ENCODE assay signal across 15 cellular contexts in genomic region chr7:157004839-157005455, GRCh38. TPM values are rescaled to one million over a fixed set of nuclear protein-coding genes. Genes with fewer than 3 reads are reported as not detected.
DNase-seq lines count a peak whose midpoint lies in the region; ATAC-seq lines count a peak whose summit lies in the region.
"Had no signal": no experiment of that assay in that cellular context is flagged by ENCODE, and none has a peak within 500 bp of the region (broad histone marks: within the 10 kb centered on the region; RNA-seq: fewer than 3 reads in every experiment).

No MANE protein-coding gene starts in this region.

- peaks cover 21% of the 10 kb centered on the region for H3K4me1 Mint-ChIP-seq in central memory CD8-positive, alpha-beta T cell
- H3K4me1 Mint-ChIP-seq in naive thymus-derived CD8-positive, alpha-beta T cell: peaks cover 14 to 54% (median 34%) of the 10 kb centered on the region in 4 donors

- whole genome bisulfite sequencing in right cardiac atrium: 2% methylated on average over 40 of the region's 40 CpGs

- ATAC-seq in right cardiac atrium: no peak
- no peak for ATAC-seq in central memory CD8-positive, alpha-beta T cell (replicated peaks; ENCODE audit: extremely low read depth, poor library complexity, severe bottlenecking)
- no peak for ATAC-seq in naive thymus-derived CD8-positive, alpha-beta T cell

- peaks cover 87% of the 10 kb centered on the region for H3K27me3 Mint-ChIP-seq in central memory CD8-positive, alpha-beta T cell
- peaks cover 24 to 84% (median 52%) of the 10 kb centered on the region in 5 donors for H3K27me3 Mint-ChIP-seq in naive thymus-derived CD8-positive, alpha-beta T cell

- H3K9me3 Mint-ChIP-seq in central memory CD8-positive, alpha-beta T cell: no peaks in the 10 kb centered on the region
- no peaks in the 10 kb centered on the region for H3K9me3 Mint-ChIP-seq in naive thymus-derived CD8-positive, alpha-beta T cell
- H3K9me3 Mint-ChIP-seq: neural crest cell had no signal

- peaks cover 2% of the 10 kb centered on the region for H3K4me1 ChIP-seq in right cardiac atrium (ENCODE audit: control insufficient read depth, insufficient read depth, low read length)

- POLR2A ChIA-PET in naive thymus-derived CD8-positive, alpha-beta T cell (lab: Charles Lee): no interaction called here

- H3K4me3 Mint-ChIP-seq in central memory CD8-positive, alpha-beta T cell: peak overlapping the region; percentile 10
- peak overlapping the region in 6 of 10 donors; percentile 1 to 63 (median 40) for H3K4me3 Mint-ChIP-seq in naive thymus-derived CD8-positive, alpha-beta T cell
- H3K4me3 Mint-ChIP-seq: neural crest cell had no signal

- intact Hi-C loops in right cardiac atrium (cut with DNase I) (no loop called here), cardiac septum (cut with DNase I) (no loop called here)

- no peaks in the 10 kb centered on the region for H3K9me3 ChIP-seq in right cardiac atrium (ENCODE audit: control insufficient read depth, low read length)
- H3K9me3 ChIP-seq: uterus had no signal

- DNase-seq in right cardiac atrium (no peak), cardiac septum (ENCODE audit: low spot score) (no peak), activated gamma-delta T cell treated with Interleukin-2 at 50 U/mL for 16 hours (no peak), hepatic stellate cell (ENCODE audit: low spot score) (no peak), Kasumi-1 (lab: John Stamatoyannopoulos, UW) (no peak), NCI-H2029 treated with DMSO at 0.1 percent for 48 hours (lab: John Stamatoyannopoulos, UW) (no peak)
- no peak for DNase-seq in central memory CD8-positive, alpha-beta T cell (ENCODE audit: low spot score in 2 of 2)
- no peak for DNase-seq in naive thymus-derived CD8-positive, alpha-beta T cell
- DNase-seq: NCI-H187, NCI-H524, PC-9, uterus had no signal

- H3K27ac Mint-ChIP-seq in central memory CD8-positive, alpha-beta T cell (ENCODE audit: low read depth): no peak overlapping the region
- no peak overlapping the region for H3K27ac Mint-ChIP-seq in naive thymus-derived CD8-positive, alpha-beta T cell

- peak overlapping the region; percentile 35 for H3K4me3 ChIP-seq in right cardiac atrium (ENCODE audit: low read length)
- H3K4me3 ChIP-seq: PC-9, uterus had no signal

- H3K27ac ChIP-seq in right cardiac atrium (ENCODE audit: low read length): no peak overlapping the region
- H3K27ac ChIP-seq: PC-9, uterus had no signal

- peaks cover 4% of the 10 kb centered on the region for H3K27me3 ChIP-seq in right cardiac atrium (ENCODE audit: control insufficient read depth, insufficient read depth)

- H3K36me3 Mint-ChIP-seq in central memory CD8-positive, alpha-beta T cell (ENCODE audit: insufficient read depth): peaks cover 9% of the 10 kb centered on the region
- peaks cover 0 to 12% (median 0%) of the 10 kb centered on the region in 3 donors for H3K36me3 Mint-ChIP-seq in naive thymus-derived CD8-positive, alpha-beta T cell

RNA-seq across cellular contexts. Expression of gene MNX1, which starts 5.5 kb away (rescaled TPM):
- total RNA-seq in right cardiac atrium: not detected
- polyA plus RNA-seq in right cardiac atrium: not detected
- total RNA-seq in cardiac septum: not detected
- not detected for total RNA-seq in naive thymus-derived CD8-positive, alpha-beta T cell
- not detected for polyA plus RNA-seq in naive thymus-derived CD8-positive, alpha-beta T cell
- total RNA-seq: skeletal muscle tissue had no signal
- polyA plus RNA-seq: BJ had no signal

RNA-seq across cellular contexts. Expression of gene NOM1, which starts 55.4 kb away (rescaled TPM):
- total RNA-seq in right cardiac atrium (10 to 100 TPM in 1 of 4 donors, 1 to 10 TPM in 3; 6.5 to 10.6 (median 7.7) TPM), cardiac septum (13.0 TPM)
- 5.6 TPM for polyA plus RNA-seq in right cardiac atrium
- 10 to 100 TPM; 36.8 to 40.1 TPM for total RNA-seq in naive thymus-derived CD8-positive, alpha-beta T cell
- 1 to 10 TPM; 2.2 to 7.2 (median 6.6) TPM for polyA plus RNA-seq in naive thymus-derived CD8-positive, alpha-beta T cell
